21 cellular contexts compared by ENCODE assay signal in the genomic region with DNA sequence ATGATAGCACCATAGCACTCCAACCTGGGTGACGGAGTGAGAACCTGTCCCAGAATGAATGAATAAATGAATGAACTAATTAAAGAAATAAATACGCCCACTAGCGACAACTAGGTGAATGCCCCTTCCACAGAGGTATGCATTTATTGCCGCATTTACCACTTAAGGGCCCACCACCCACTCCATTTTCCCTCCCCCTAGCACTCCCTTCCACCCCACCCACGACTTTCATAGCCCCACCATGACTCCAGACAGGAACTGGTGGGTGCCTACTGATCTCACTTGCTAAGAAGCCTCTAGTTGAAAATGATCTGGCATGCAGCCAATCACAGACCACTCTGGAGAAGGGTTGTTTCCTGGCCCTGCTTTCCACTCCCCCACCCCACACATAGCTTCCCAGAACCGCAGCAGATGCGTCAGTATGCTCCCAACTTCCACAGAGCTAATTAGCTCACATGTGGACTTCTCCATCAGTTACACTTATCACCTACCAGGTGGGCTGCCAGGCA.
"Had no signal": no experiment of that assay in that cellular context is flagged by ENCODE, and none has a peak within 500 bp of the region (broad histone marks: within the 10 kb centered on the region; RNA-seq: fewer than 3 reads in every experiment).

No MANE protein-coding gene starts in this region.

- H3K4me3 ChIP-seq: adrenal gland, breast epithelium, SJSA1 had no signal

- H3K36me3 ChIP-seq: adrenal gland, breast epithelium, SJSA1 had no signal

- H3K9me3 ChIP-seq: adrenal gland, breast epithelium, SJSA1 had no signal

- H3K27me3 ChIP-seq: adrenal gland, breast epithelium had no signal

- H3K27ac ChIP-seq: adrenal gland, breast epithelium, SJSA1 had no signal

- ATAC-seq: activated CD4-positive, CD25-positive, alpha-beta regulatory T cell treated with anti-CD3 and anti-CD28 coated beads, Interleukin-2, amount 50 U/mL, for 24 hours; activated CD8-positive, alpha-beta T cell treated with anti-CD3 and anti-CD28 coated beads for 36 hours; activated T-cell treated with anti-CD3 and anti-CD28 coated beads, Interleukin-2, amount 50 U/mL, for 72 hours had no signal

- DNase-seq: activated CD4-positive, alpha-beta T cell treated with anti-CD3 and anti-CD28 coated beads for 4 hours; activated CD8-positive, alpha-beta memory T cell treated with anti-CD3 and anti-CD28 coated beads, Interleukin-2, amount 50 U/mL, for 4 hours; activated CD8-positive, alpha-beta T cell treated with anti-CD3 and anti-CD28 coated beads for 36 hours; activated naive CD4-positive, alpha-beta T cell treated with anti-CD3 and anti-CD28 coated beads, Interleukin-2, amount 50 U/mL, for 16 hours; activated naive CD8-positive, alpha-beta T cell treated with anti-CD3 and anti-CD28 coated beads, Interleukin-2, amount 10 ng/mL, durations not matched to agents 7 days and 5 days; activated T-cell treated with anti-CD3 and anti-CD28 coated beads, Interleukin-2, amount 50 U/mL, for 72 hours; adrenal gland; aorta; central memory CD4-positive, alpha-beta T cell; KG1; NCI-H1092; NCI-H1417; NCI-H1694; NCI-H2029; NCI-H2107; NCI-H510A treated with DMSO at 0.1 percent for 48 hours; SHP77 had no signal

- FAIRE-seq: RCC 7860 had no signal

- H3K4me1 ChIP-seq: adrenal gland, breast epithelium, SJSA1 had no signal
